ENCODE assay signal across 29 cellular contexts in the genomic region with DNA sequence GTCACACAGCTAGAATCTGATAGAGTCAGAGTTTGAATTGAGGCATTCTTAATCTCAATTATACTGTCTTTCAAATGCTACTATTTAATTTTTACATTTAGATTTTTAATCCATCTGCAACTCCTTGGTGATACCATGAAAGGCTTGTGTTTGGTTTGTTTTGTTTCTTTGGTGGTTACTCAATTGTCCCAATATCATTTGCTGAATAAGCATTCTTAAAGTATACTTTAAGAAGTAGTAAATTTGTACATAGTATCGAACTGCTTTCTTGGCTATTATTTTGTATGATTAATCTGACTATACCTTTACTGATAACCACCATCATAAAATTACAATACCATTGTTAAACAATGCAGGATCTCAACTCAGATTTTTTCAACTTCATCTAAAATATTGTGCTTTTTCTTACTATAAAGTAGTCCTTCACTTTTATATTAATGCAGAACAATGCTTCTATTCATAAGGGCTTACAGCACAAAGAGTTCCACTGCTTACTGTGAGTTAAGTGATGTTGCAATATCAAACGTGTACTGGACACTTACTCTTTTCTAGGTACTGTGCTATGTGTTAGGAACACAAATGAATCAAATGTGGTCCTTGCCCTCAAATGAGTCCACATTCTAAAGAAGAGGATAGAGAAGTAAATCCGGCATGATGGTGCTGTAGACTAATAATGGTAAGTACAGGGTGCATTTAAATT.
"Had no signal": no experiment of that assay in that cellular context is flagged by ENCODE, and none has a peak within 500 bp of the region (broad histone marks: within the 10 kb centered on the region; RNA-seq: fewer than 3 reads in every experiment).

No MANE protein-coding gene starts in this region.

- H3K9me3 ChIP-seq: esophagus muscularis mucosa, gastroesophageal sphincter, heart left ventricle, lower lobe of right lung, neutrophil, prostate gland, suprapubic skin, transverse colon, upper lobe of right lung, uterus had no signal

- ATAC-seq: foreskin keratinocyte; gastroesophageal sphincter; heart left ventricle; left colon; left ventricle myocardium superior; lower lobe of right lung; natural killer cell treated with Interleukin-12 subunit alpha and Interleukin-12 subunit beta and Interleukin-15 and Interleukin-18, amount 100 ng/mL, for 72 hours; right cardiac atrium; stimulated activated naive CD8-positive, alpha-beta T cell treated with anti-CD3 and anti-CD28 coated beads, Interleukin-15, amount 100 ng/mL, for 72 hours; upper lobe of right lung had no signal

- H3K4me3 ChIP-seq: coronary artery, esophagus muscularis mucosa, gastroesophageal sphincter, heart left ventricle, lower lobe of right lung, prostate gland, suprapubic skin, transverse colon, upper lobe of right lung, uterus had no signal

- DNase-seq: dermis blood vessel endothelial cell; effector memory CD4-positive, alpha-beta T cell; foreskin keratinocyte; heart left ventricle; hippocampal formation; kidney glomerular epithelial cell; left colon; left ventricle myocardium superior; lower lobe of right lung; right cardiac atrium; small intestine; stimulated activated CD4-positive, alpha-beta T cell treated with anti-CD3 and anti-CD28 coated beads, Interleukin-12 subunit alpha, Interleukin-12 subunit beta, amount 100 ng/mL, for 4 hours; stimulated activated CD4-positive, alpha-beta T cell treated with anti-CD3 and anti-CD28 coated beads, Interleukin-1b, Interleukin-23, amount 100 ng/mL, for 48 hours; stimulated activated CD4-positive, alpha-beta T cell treated with anti-CD3 and anti-CD28 coated beads, Interleukin-4, amount 100 ng/mL, for 1 hour; stimulated activated CD8-positive, alpha-beta memory T cell treated with anti-CD3 and anti-CD28 coated beads, Interleukin-4, amount 100 ng/mL, for 48 hours; stimulated activated naive CD4-positive, alpha-beta T cell; stimulated activated naive CD8-positive, alpha-beta T cell treated with anti-CD3 and anti-CD28 coated beads, Interleukin-15, amount 100 ng/mL, for 72 hours; transverse colon; upper lobe of right lung; uterus had no signal

- FAIRE-seq: endothelial cell of umbilical vein, islet of Langerhans, small intestine had no signal

- H3K27me3 ChIP-seq: esophagus muscularis mucosa, foreskin keratinocyte, gastroesophageal sphincter, heart left ventricle, neutrophil, suprapubic skin, transverse colon, upper lobe of right lung, uterus had no signal

- H3K36me3 ChIP-seq: esophagus muscularis mucosa, gastroesophageal sphincter, heart left ventricle, lower lobe of right lung, neutrophil, prostate gland, suprapubic skin, transverse colon, upper lobe of right lung, uterus had no signal

- H3K4me1 ChIP-seq: esophagus muscularis mucosa, foreskin keratinocyte, gastroesophageal sphincter, heart left ventricle, lower lobe of right lung, prostate gland, suprapubic skin, transverse colon, upper lobe of right lung, uterus had no signal

- H3K27ac ChIP-seq: coronary artery, esophagus muscularis mucosa, foreskin keratinocyte, gastroesophageal sphincter, heart left ventricle, lower lobe of right lung, neutrophil, prostate gland, suprapubic skin, transverse colon, upper lobe of right lung, uterus had no signal
